In genomic region chr11:46553746-46554204, GRCh38 we compare ENCODE assay signal across 8 cellular contexts. TPM values are rescaled to one million over a fixed set of nuclear protein-coding genes. Genes with fewer than 3 reads are reported as not detected.
DNase-seq lines count a peak whose midpoint lies in the region; ATAC-seq, FAIRE-seq and TF ChIP-seq lines count a peak whose summit lies in the region.

No MANE protein-coding gene starts in this region.

- no peak for FAIRE-seq in GM12892 (lab: Jason Lieb, UNC)

- TF ChIP-seq CTCF in DND-41 (IDR thresholded peaks at IDR 0.05; ENCODE audit: borderline replicate concordance, extremely low read depth, low read length, poor library complexity, severe bottlenecking) (no peak), RWPE2 (IDR thresholded peaks at IDR 0.05; ENCODE audit: poor library complexity, severe bottlenecking) (no peak), fibroblast of the aortic adventitia (IDR thresholded peaks at IDR 0.05; ENCODE audit: insufficient read depth, low read length) (no peak), retinal pigment epithelial cell (conservative IDR thresholded peaks at IDR 0.05; ENCODE audit: low read depth, low read length) (no peak)

- no peak overlapping the region for H2AFZ ChIP-seq in DND-41 (ENCODE audit: low read depth, low read length)

- H3K9me3 ChIP-seq in DND-41 (ENCODE audit: insufficient read depth, low read length, severe bottlenecking) (no peaks in the 10 kb centered on the region), RWPE2 (ENCODE audit: severe bottlenecking) (no peaks in the 10 kb centered on the region)

- H4K20me1 ChIP-seq in DND-41 (ENCODE audit: insufficient read depth, low read length): peaks cover 4% of the 10 kb centered on the region; the same call in 1 of the 2 replicates

- peak overlapping the region; percentile 58 for H3K4me2 ChIP-seq in DND-41 (ENCODE audit: insufficient read depth, low read length)

- no peak for ATAC-seq in DND-41 (ENCODE audit: insufficient read depth, low read depth)
- peak; percentile 71 for ATAC-seq in RWPE2 (ENCODE audit: low read depth)

- H3K27ac ChIP-seq in DND-41 (ENCODE audit: low read length) (peak overlapping the region; percentile 84), RWPE2 (ENCODE audit: poor library complexity, severe bottlenecking) (peak overlapping the region; percentile 69)

- H3K4me1 ChIP-seq in DND-41 (ENCODE audit: insufficient read depth, low read length) (peaks cover 59% of the 10 kb centered on the region), RWPE2 (ENCODE audit: insufficient read depth, poor library complexity, severe bottlenecking) (peaks cover 43% of the 10 kb centered on the region)

- no peak for TF ChIP-seq POLR2A in GM12892 (IDR thresholded peaks at IDR 0.05; ENCODE audit: low read depth, low read length)

- no peak for DNase-seq in DND-41
- DNase-seq in RWPE2 (ENCODE audit: low spot score): no peak
- DNase-seq in fibroblast of the aortic adventitia (ENCODE audit: low read depth): no peak
- no peak for DNase-seq in retinal pigment epithelial cell (ENCODE audit: low read depth)
- no peak for DNase-seq in HPDE6-E6E7 (ENCODE audit: extremely low spot score)
- DNase-seq in GM12892 (ENCODE audit: insufficient read length): no peak
- no peak for DNase-seq in NK-92 treated with Interleukin-12 subunit alpha and Interleukin-12 subunit beta, amount 100 ng/mL, for 24 hours (lab: John Stamatoyannopoulos, UW)
- no peak for DNase-seq in central memory CD4-positive, alpha-beta T cell

- H3K27me3 ChIP-seq in DND-41 (ENCODE audit: insufficient read depth, low read length, poor library complexity) (no peaks in the 10 kb centered on the region), RWPE2 (ENCODE audit: insufficient read depth, poor library complexity, severe bottlenecking) (no peaks in the 10 kb centered on the region)

- H3K4me3 ChIP-seq in DND-41 (ENCODE audit: low read depth in 1 of 2, low read length in 2 of 2): no peak overlapping the region
- no peak overlapping the region for H3K4me3 ChIP-seq in RWPE2 (ENCODE audit: severe bottlenecking)
- H3K4me3 ChIP-seq in fibroblast of the aortic adventitia (ENCODE audit: low read depth, low read length): peak overlapping the region; percentile 2
- H3K4me3 ChIP-seq in retinal pigment epithelial cell (ENCODE audit: low read length): peak overlapping the region; percentile 13

- H3K79me2 ChIP-seq in DND-41 (ENCODE audit: insufficient read depth, low read length): peaks cover 91% of the 10 kb centered on the region

- H3K9ac ChIP-seq in DND-41 (ENCODE audit: low read depth, low read length): peak overlapping the region; percentile 42

- H3K36me3 ChIP-seq in DND-41 (ENCODE audit: insufficient read depth, low read length) (peaks cover 6% of the 10 kb centered on the region; the same call in 1 of the 2 replicates), RWPE2 (ENCODE audit: low read depth) (no peaks in the 10 kb centered on the region)

RNA-seq across cellular contexts. Expression of gene AMBRA1, which starts 40.0 kb away (rescaled TPM):
- 18.0 and 46.9 TPM in 2 replicates for total RNA-seq in fibroblast of the aortic adventitia (ENCODE audit: low replicate concordance)
- 8.9 TPM for polyA plus RNA-seq in GM12892 (2012; ENCODE audit: missing spikeins)

Comparison
In these comparisons a context has a peak if more than half of its experiments do, and no peak if none do; other contexts are left out.
1. H3K4me3 ChIP-seq: peak in fibroblast of the aortic adventitia (single experiment) and retinal pigment epithelial cell (single experiment); none in DND-41 (0 of 2) and RWPE2 (single experiment).